In the genomic region with DNA sequence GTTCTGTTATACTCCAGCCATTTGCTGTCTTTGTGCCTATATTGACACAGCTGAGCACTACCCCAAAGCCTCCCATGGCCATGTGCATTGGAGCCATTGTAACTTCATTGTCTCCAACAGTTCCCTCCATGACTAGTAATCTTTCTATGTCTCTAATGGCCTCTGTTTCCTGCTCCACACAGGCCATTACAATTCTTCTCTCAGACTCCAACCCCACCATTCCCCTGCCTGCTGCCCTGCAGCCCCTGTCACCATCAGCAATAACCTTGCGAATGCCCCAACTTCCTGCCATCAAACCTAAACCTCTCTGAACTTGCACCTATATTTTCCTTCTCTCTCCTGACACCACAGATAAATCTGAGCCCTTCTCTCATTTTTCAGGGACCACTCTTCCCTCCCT, we compare ENCODE assay signal across 24 cellular contexts.
A peak's percentile ranks its signal among the peaks of the same experiment; 100 is the strongest.
DNase-seq lines count a peak whose midpoint lies in the region; ATAC-seq and TF ChIP-seq lines count a peak whose summit lies in the region.
"Had no signal": no experiment of that assay in that cellular context is flagged by ENCODE, and none has a peak within 500 bp of the region (broad histone marks: within the 10 kb centered on the region; RNA-seq: fewer than 3 reads in every experiment).

No MANE protein-coding gene starts in this region.

- no peaks in the 10 kb centered on the region for H3K36me3 Mint-ChIP-seq in osteocyte (ENCODE audit: unreplicated experiment)
- H3K36me3 Mint-ChIP-seq: CD14-positive monocyte; CD4-positive, alpha-beta memory T cell; CD4-positive, CD25-positive, alpha-beta regulatory T cell had no signal

- peaks cover 3% of the 10 kb centered on the region for H3K4me1 Mint-ChIP-seq in osteocyte (ENCODE audit: unreplicated experiment)
- H3K4me1 Mint-ChIP-seq: CD14-positive monocyte; CD4-positive, alpha-beta memory T cell; CD4-positive, CD25-positive, alpha-beta regulatory T cell; CD8-positive, alpha-beta memory T cell had no signal

- H3K27me3 Mint-ChIP-seq in osteocyte (ENCODE audit: unreplicated experiment) = peaks cover 14% of the 10 kb centered on the region

- H3K9me3 Mint-ChIP-seq in osteocyte (ENCODE audit: unreplicated experiment) = no peaks in the 10 kb centered on the region

- H3K4me3 ChIP-seq in vagina = no peak overlapping the region
- H3K4me3 ChIP-seq: BLaER1, GM12878 had no signal

- intact Hi-C loops in vagina (cut with DNase I) = no loop called here

- ATAC-seq in HG03520 (IDR thresholded peaks at IDR 0.05; ENCODE audit: unreplicated experiment) = no peak
- ATAC-seq: GM12878 had no signal

- peak; percentile 15 for DNase-seq in activated CD8-positive, alpha-beta memory T cell treated with anti-CD3 and anti-CD28 coated beads, Interleukin-2, amount 50 U/mL, for 48 hours
- no peak for DNase-seq in activated CD8-positive, alpha-beta memory T cell treated with anti-CD3 and anti-CD28 coated beads, Interleukin-2, amount 50 U/mL, for 4 hours
- DNase-seq in osteocyte (ENCODE audit: extremely low spot score, unreplicated experiment) (peak; percentile 46), vagina (ENCODE audit: extremely low spot score in 2 of 2) (peak; percentile 44 to 89), NCI-H1048 (lab: John Stamatoyannopoulos, UW) (no peak)
- DNase-seq: 8988T; ACHN; BE2C; C1 segment of cervical spinal cord; CD4-positive, alpha-beta memory T cell; CD4-positive, CD25-positive, alpha-beta regulatory T cell; CD8-positive, alpha-beta memory T cell; COR-L47; DMS 273 treated with DMSO at 0.1 percent for 48 hours; DMS153; DMS53; DMS79; DND-41; EL; GDM1 had no signal

- TF ChIP-seq POLR2A in vagina (IDR thresholded peaks at IDR 0.05) = no peak

- no peak for TF ChIP-seq CTCF in osteocyte (IDR thresholded peaks at IDR 0.05)
- no peak for TF ChIP-seq CTCF in vagina (IDR thresholded peaks at IDR 0.05)

- H3K9me3 ChIP-seq in vagina = no peaks in the 10 kb centered on the region
- H3K9me3 ChIP-seq: BE2C, BLaER1 had no signal

- no peaks in the 10 kb centered on the region for H3K36me3 ChIP-seq in vagina
- H3K36me3 ChIP-seq: BE2C, BLaER1 had no signal

- H3K4me1 ChIP-seq in vagina = no peaks in the 10 kb centered on the region
- H3K4me1 ChIP-seq: BE2C, BLaER1 had no signal

- no peak overlapping the region for H3K27ac Mint-ChIP-seq in osteocyte (ENCODE audit: unreplicated experiment)
- H3K27ac Mint-ChIP-seq: CD14-positive monocyte; CD4-positive, alpha-beta memory T cell; CD4-positive, CD25-positive, alpha-beta regulatory T cell; CD8-positive, alpha-beta memory T cell had no signal

- H3K4me3 Mint-ChIP-seq in osteocyte (ENCODE audit: unreplicated experiment) = no peak overlapping the region
- H3K4me3 Mint-ChIP-seq: CD14-positive monocyte; CD4-positive, alpha-beta memory T cell; CD8-positive, alpha-beta memory T cell had no signal

- H3K27me3 ChIP-seq in vagina = no peaks in the 10 kb centered on the region
- H3K27me3 ChIP-seq: BE2C, BLaER1 had no signal

- H3K27ac ChIP-seq in vagina = no peak overlapping the region
- H3K27ac ChIP-seq: BLaER1 had no signal

Comparison
In these comparisons a context has a peak if more than half of its experiments do, and no peak if none do; other contexts are left out.
1. DNase-seq: peak in activated CD8-positive, alpha-beta memory T cell treated with anti-CD3 and anti-CD28 coated beads, Interleukin-2, amount 50 U/mL, for 48 hours (single experiment), osteocyte (single experiment) and vagina (2 of 2); none in activated CD8-positive, alpha-beta memory T cell treated with anti-CD3 and anti-CD28 coated beads, Interleukin-2, amount 50 U/mL, for 4 hours (single experiment) and NCI-H1048 (single experiment).